7 cellular contexts compared by ENCODE assay signal in genomic region chr2:73386342-73386868, GRCh38. TPM values are rescaled to one million over a fixed set of nuclear protein-coding genes. Genes with fewer than 3 reads are reported as not detected.
DNase-seq lines count a peak whose midpoint lies in the region; ATAC-seq and TF ChIP-seq lines count a peak whose summit lies in the region.

No MANE protein-coding gene starts in this region.

- H4K20me1 ChIP-seq in PC-9 (ENCODE audit: insufficient read depth), result peaks cover 6% of the 10 kb centered on the region; the same call in 1 of the 2 replicates
- peaks cover 9% of the 10 kb centered on the region for H4K20me1 ChIP-seq in osteoblast (ENCODE audit: insufficient read depth, low read length)

- H3K9me3 ChIP-seq in PC-9 (ENCODE audit: insufficient read depth, low read depth) (no peaks in the 10 kb centered on the region; the same call in 1 of the 2 replicates), esophagus (ENCODE audit: control insufficient read depth in 2 of 2, insufficient read depth in 1 of 2, low read depth in 1 of 2, low read length in 1 of 2) (no peaks in the 10 kb centered on the region), osteoblast (ENCODE audit: low read depth, low read length) (no peaks in the 10 kb centered on the region)

- H3K4me1 ChIP-seq in PC-9 (replicated peaks; ENCODE audit: insufficient read depth) (peaks cover 18% of the 10 kb centered on the region), esophagus (ENCODE audit: control insufficient read depth in 2 of 2, insufficient read depth in 2 of 2, low read length in 1 of 2) (no peaks in the 10 kb centered on the region), osteoblast (ENCODE audit: insufficient read depth, low read length) (peaks cover 17% of the 10 kb centered on the region)

- BruUV-seq in PC-9 (replicated peaks; lab: Mats Ljungman, UMichigan), result TSS peak; percentile 55

- in situ Hi-C loops in GM13977 (cut with MboI; ENCODE audit: low pct_unique_long_range_greater_than_20kb, low sequenced_read_pairs, unreplicated experiment), result no loop called here

- intact Hi-C loops in PC-9 (cut with micrococcal nuclease; ENCODE audit: unreplicated experiment), result loop anchor here (10.0 kb wide), 1 partner anchor 152 kb away; the partner anchor contains the start of genes CCT7 and PRADC1

- H3K36me3 ChIP-seq in PC-9 (ENCODE audit: low read depth) (no peaks in the 10 kb centered on the region), esophagus (ENCODE audit: control insufficient read depth in 2 of 2, insufficient read depth in 2 of 2, low read length in 1 of 2) (no peaks in the 10 kb centered on the region), osteoblast (ENCODE audit: insufficient read depth, low read length) (no peaks in the 10 kb centered on the region)

- CTCF ChIA-PET in PC-9 (lab: Charles Lee), result no interaction called here

- H2AFZ ChIP-seq in PC-9, result peak overlapping the region; percentile 94
- peak overlapping the region; percentile 97 for H2AFZ ChIP-seq in osteoblast (ENCODE audit: low read length)

- 0 out of 2 replicates have a peak, but pooled peaks cover 6% of the 10 kb centered on the region for H3K9me2 ChIP-seq in PC-9 (ENCODE audit: insufficient read depth)

- peaks cover 6% of the 10 kb centered on the region; the same call in 1 of the 2 replicates for H3F3A ChIP-seq in PC-9 (ENCODE audit: insufficient read depth, low read depth)

- WGBS in esophagus, 2 donors, result 0% methylated on average over 24 of the region's 24 CpGs

- H3K27me3 ChIP-seq in PC-9 (ENCODE audit: insufficient read depth, low read depth) (peaks cover 14% of the 10 kb centered on the region), esophagus (ENCODE audit: control insufficient read depth in 1 of 2, insufficient read depth in 2 of 2, low read length in 2 of 2) (no peaks in the 10 kb centered on the region), osteoblast (ENCODE audit: insufficient read depth, low read length) (peaks cover 5% of the 10 kb centered on the region)

- DNase-seq in HFF-Myc (ENCODE audit: extremely low read depth, low read depth), result no peak
- DNase-seq in PC-9, result no peak
- DNase-seq in osteoblast (ENCODE audit: insufficient read length, low spot score, missing footprints), result peak; percentile 66
- DNase-seq in OCI-M1 (lab: John Stamatoyannopoulos, UW), result no peak
- DNase-seq in GM13977 (ENCODE audit: low spot score), result no peak

- H3K4me3 ChIP-seq in HFF-Myc (replicated peaks; ENCODE audit: low read depth, low read length) (peak overlapping the region; percentile 61), PC-9 (peak overlapping the region; percentile 99), esophagus (ENCODE audit: low read depth in 1 of 2, low read length in 2 of 2) (peak overlapping the region; percentile 76 to 88), osteoblast (ENCODE audit: insufficient read depth, low read length) (peak overlapping the region; percentile 91)

- H3K79me2 ChIP-seq in PC-9 (ENCODE audit: low read depth) (peaks cover 34% of the 10 kb centered on the region), osteoblast (ENCODE audit: insufficient read depth, low read length) (peaks cover 31% of the 10 kb centered on the region)

- ATAC-seq in GM18861 (IDR thresholded peaks at IDR 0.05; ENCODE audit: unreplicated experiment), result peak; percentile 3

- POLR2A ChIA-PET in PC-9 (lab: Charles Lee; ENCODE audit: unreplicated experiment), result interaction anchor here (0.6 kb wide), 1 partner anchor 761 kb away, joined by 3 read pairs; no protein-coding TSS in a partner anchor

- H3K4me2 ChIP-seq in PC-9 (peak overlapping the region; percentile 93), osteoblast (ENCODE audit: insufficient read depth, low read length) (peak overlapping the region; percentile 97)

- H3K27ac ChIP-seq in PC-9 (peak overlapping the region; percentile 62), esophagus (ENCODE audit: low read depth in 2 of 2, low read length in 1 of 2) (peak overlapping the region; percentile 96 to 98), osteoblast (ENCODE audit: low read depth, low read length) (peak overlapping the region; percentile 71)

- TF ChIP-seq CTCF in HFF-Myc (IDR thresholded peaks at IDR 0.05; ENCODE audit: low read depth, low read length, missing control alignments) (no peak), PC-9 (conservative IDR thresholded peaks at IDR 0.05) (no peak), osteoblast (IDR thresholded peaks at IDR 0.05; ENCODE audit: extremely low read depth, low read depth, low read length) (no peak), GM13977 (IDR thresholded peaks at IDR 0.05; ENCODE audit: extremely low read depth, insufficient read depth, missing control alignments) (no peak)

RNA-seq across cellular contexts. Expression of gene ALMS1, which starts 0.8 kb away (rescaled TPM):
- 14.7 and 16.7 TPM in 2 replicates for total RNA-seq in PC-9 (2021)
- polyA plus RNA-seq in esophagus, result 1 to 10 TPM; 3.3 to 3.8 TPM
- total RNA-seq in osteoblast, result 22.1 and 26.5 TPM in 2 replicates
